1 cellular context compared by ENCODE assay signal in genomic region chr18:49744395-49744987, GRCh38.
TF ChIP-seq lines count a peak whose summit lies in the region.

No MANE protein-coding gene starts in this region.

TF ChIP-seq in HEK293, 187 proteins besides CTCF, POLR2A, EP300 and RAD21 (continued from another document):
- TF ChIP-seq PRDM10 (tag by site-specific recombination; IDR thresholded peaks at IDR 0.05): 0 out of 2 replicates have a peak, but pooled peaks have one; percentile 9
- no peak for TF ChIP-seq ZBTB8A (tag by site-specific recombination; IDR thresholded peaks at IDR 0.05)
- TF ChIP-seq SP3 (tag by site-specific recombination; IDR thresholded peaks at IDR 0.05): no peak
- no peak for TF ChIP-seq ZNF664 (tag by site-specific recombination; IDR thresholded peaks at IDR 0.05)
TF ChIP-seq in HEK293: peak in this region for 14.
